Comparison of ENCODE assay signal across 9 cellular contexts in genomic region chr21:23968722-23969647, GRCh38.
DNase-seq lines count a peak whose midpoint lies in the region; ATAC-seq and TF ChIP-seq lines count a peak whose summit lies in the region.
"Had no signal": no experiment of that assay in that cellular context is flagged by ENCODE, and none has a peak within 500 bp of the region (broad histone marks: within the 10 kb centered on the region; RNA-seq: fewer than 3 reads in every experiment).

No MANE protein-coding gene starts in this region.

- H3K4me1 ChIP-seq in CD4-positive, alpha-beta memory T cell (ENCODE audit: insufficient read depth, low read length) = peaks cover 13% of the 10 kb centered on the region
- H3K4me1 ChIP-seq: tibial nerve had no signal

- no peaks in the 10 kb centered on the region for H3K36me3 ChIP-seq in CD4-positive, alpha-beta memory T cell (ENCODE audit: insufficient read depth, low read length)
- H3K36me3 ChIP-seq: tibial nerve had no signal

- H3K4me1 Mint-ChIP-seq in CD4-positive, alpha-beta memory T cell = peaks cover 14 to 21% (median 19%) of the 10 kb centered on the region in 4 donors

- CTCF ChIA-PET in CD4-positive, alpha-beta memory T cell (lab: Charles Lee; ENCODE audit: partially characterized antibody) = interaction anchor here (0.6 to 1.9 kb wide), 8 partner anchors 11 to 120 kb away, joined by 3 to 9 read pairs (median 3); no protein-coding TSS in a partner anchor

- H3K36me3 Mint-ChIP-seq in CD4-positive, alpha-beta memory T cell = no peaks in the 10 kb centered on the region

- no peaks in the 10 kb centered on the region for H3K9me3 ChIP-seq in CD4-positive, alpha-beta memory T cell (ENCODE audit: control insufficient read depth in 1 of 2, low read length in 2 of 2)
- H3K9me3 ChIP-seq: tibial nerve had no signal

- H3K27ac ChIP-seq in CD4-positive, alpha-beta memory T cell (ENCODE audit: low read depth, low read length) = peak overlapping the region; percentile 31
- H3K27ac ChIP-seq: tibial nerve had no signal

- intact Hi-C loops in CD4-positive, alpha-beta memory T cell (cut with micrococcal nuclease) = loop anchor here (1.0 kb wide), 1 partner anchor 116 kb away; no protein-coding TSS in a partner anchor
- intact Hi-C loops in posterior vena cava (cut with DNase I) = no loop called here

- peak overlapping the region; percentile 57 to 90 (median 84) for H3K27ac Mint-ChIP-seq in CD4-positive, alpha-beta memory T cell

- H3K27me3 ChIP-seq in CD4-positive, alpha-beta memory T cell (ENCODE audit: insufficient read depth, low read length) = no peaks in the 10 kb centered on the region
- H3K27me3 ChIP-seq: tibial nerve had no signal

- POLR2A ChIA-PET in CD4-positive, alpha-beta memory T cell (lab: Charles Lee; ENCODE audit: partially characterized antibody) = no interaction called here

- no peak for TF ChIP-seq POLR2A in erythroblast (IDR thresholded peaks at IDR 0.05; ENCODE audit: low read length)

- H3K9me3 Mint-ChIP-seq in CD4-positive, alpha-beta memory T cell = peaks cover 0 to 2% (median 0%) of the 10 kb centered on the region in 8 donors

- peak overlapping the region; percentile 45 to 80 (median 72) for H3K4me3 Mint-ChIP-seq in CD4-positive, alpha-beta memory T cell

- H3K27me3 Mint-ChIP-seq in CD4-positive, alpha-beta memory T cell = no peaks in the 10 kb centered on the region

- no peak overlapping the region for H3K4me3 ChIP-seq in CD4-positive, alpha-beta memory T cell (ENCODE audit: low read length in 2 of 2)
- H3K4me3 ChIP-seq: tibial nerve had no signal

- peak; percentile 97 for ATAC-seq in GM19395 (IDR thresholded peaks at IDR 0.05; ENCODE audit: unreplicated experiment)
- ATAC-seq in HG03442 (IDR thresholded peaks at IDR 0.05; ENCODE audit: unreplicated experiment) = peak; percentile 92

- peak; percentile 74 to 84 (median 81) for DNase-seq in CD4-positive, alpha-beta memory T cell
- peak; percentile 73 to 94 for DNase-seq in NCI-H524 (lab: John Stamatoyannopoulos, UW)
- DNase-seq in activated CD4-positive, alpha-beta T cell treated with anti-CD3 and anti-CD28 coated beads, Interleukin-2, amount 50 U/mL, for 24 hours (ENCODE audit: low read depth in 1 of 2, low spot score in 1 of 2) = peak; percentile 28 to 74
- DNase-seq in erythroblast (lab: John Stamatoyannopoulos, UW) = peak; percentile 34 to 60
- DNase-seq in stimulated activated CD4-positive, alpha-beta T cell treated with anti-CD3 and anti-CD28 coated beads, Interleukin-1b, Interleukin-23, amount 100 ng/mL, for 4 hours (ENCODE audit: low read depth in 2 of 2) = peak; percentile 20 to 60
- DNase-seq in posterior vena cava (ENCODE audit: low spot score) = no peak
